Comparison of ENCODE assay signal across 26 cellular contexts in genomic region chr18:50786851-50787250, GRCh38. TPM values are rescaled to one million over a fixed set of nuclear protein-coding genes. Genes with fewer than 3 reads are reported as not detected.
DNase-seq lines count a peak whose midpoint lies in the region; ATAC-seq, FAIRE-seq and TF ChIP-seq lines count a peak whose summit lies in the region.
"Had no signal": no experiment of that assay in that cellular context is flagged by ENCODE, and none has a peak within 500 bp of the region (broad histone marks: within the 10 kb centered on the region; RNA-seq: fewer than 3 reads in every experiment).

No MANE protein-coding gene starts in this region.

- no peak overlapping the region for H3K4me3 ChIP-seq in mucosa of descending colon
- no peak overlapping the region for H3K4me3 ChIP-seq in ascending aorta
- H3K4me3 ChIP-seq: A549, MG63, SJSA1 had no signal

- H3K27ac ChIP-seq in ascending aorta, result no peak overlapping the region
- H3K27ac ChIP-seq: A549, SJSA1 had no signal

- H3K4me1 ChIP-seq in mucosa of descending colon (ENCODE audit: low read depth) (no peaks in the 10 kb centered on the region), ascending aorta (no peaks in the 10 kb centered on the region)
- H3K4me1 ChIP-seq: A549, SJSA1 had no signal

- H3K27me3 ChIP-seq in ascending aorta, result no peaks in the 10 kb centered on the region
- H3K27me3 ChIP-seq: MG63, SJSA1 had no signal

- peak; percentile 6 for DNase-seq in ELR (ENCODE audit: low read depth)
- DNase-seq in astrocyte of the hippocampus (ENCODE audit: low read depth, low spot score), result peak; percentile 79
- DNase-seq in mucosa of descending colon, result no peak
- peak; percentile 14 for DNase-seq in urothelium cell line (ENCODE audit: low spot score)
- DNase-seq in ascending aorta (ENCODE audit: low spot score in 2 of 2), result no peak
- no peak for DNase-seq in DMS 273 treated with DMSO at 0.1 percent for 48 hours (lab: John Stamatoyannopoulos, UW)
- no peak for DNase-seq in stimulated activated CD4-positive, alpha-beta T cell treated with anti-CD3 and anti-CD28 coated beads, Interleukin-4, amount 100 ng/mL, for 1 hour
- DNase-seq: DND-41, GF-D8, H9, HFFc6, Kasumi-1, MG63, NCI-H1417, NCI-H1694 treated with DMSO at 0.1 percent for 48 hours, NCI-H2081 treated with DMSO at 0.1 percent for 48 hours, NCI-H2171 treated with DMSO at 0.1 percent for 48 hours, NCI-H446, NCI-H526 treated with DMSO at 0.1 percent for 48 hours, OCI-M1 had no signal

- peak; percentile 17 for ATAC-seq in mucosa of descending colon
- ATAC-seq: A549, Right ventricle myocardium inferior had no signal

- intact Hi-C loops in mucosa of descending colon (cut with DNase I, micrococcal nuclease) (no loop called here), ascending aorta (cut with DNase I) (loop anchor here (10.0 kb wide), 1 partner anchor 362 kb away; no protein-coding TSS in a partner anchor)

- TF ChIP-seq CTCF in mucosa of descending colon (IDR thresholded peaks at IDR 0.05) (no peak), ascending aorta (IDR thresholded peaks at IDR 0.05) (no peak)

- H3K9me3 ChIP-seq in mucosa of descending colon, result no peaks in the 10 kb centered on the region
- H3K9me3 ChIP-seq in ascending aorta, result no peaks in the 10 kb centered on the region
- H3K9me3 ChIP-seq: A549, MG63, SJSA1 had no signal

- no peak for FAIRE-seq in urothelium cell line (lab: Jason Lieb, UNC)
- FAIRE-seq: A549, GM19239, RCC 7860 had no signal

- no peaks in the 10 kb centered on the region for H3K36me3 ChIP-seq in mucosa of descending colon (ENCODE audit: low read depth)
- H3K36me3 ChIP-seq in ascending aorta, result no peaks in the 10 kb centered on the region
- H3K36me3 ChIP-seq: MG63, SJSA1 had no signal

RNA-seq across cellular contexts. Expression of gene MRO, which starts 33.0 kb away (rescaled TPM):
- total RNA-seq in mucosa of descending colon, result under 1 TPM; 0.23 to 0.48 (median 0.28) TPM
- total RNA-seq in ascending aorta, result 1.4 TPM
- total RNA-seq: B cell, HFFc6 had no signal

Comparison
In these comparisons a context has a peak if more than half of its experiments do, and no peak if none do; other contexts are left out.
1. DNase-seq: peak in ELR (single experiment), astrocyte of the hippocampus (single experiment) and urothelium cell line (single experiment); none in mucosa of descending colon (0 of 3), ascending aorta (0 of 2), DMS 273 treated with DMSO at 0.1 percent for 48 hours (single experiment) and stimulated activated CD4-positive, alpha-beta T cell treated with anti-CD3 and anti-CD28 coated beads, Interleukin-4, amount 100 ng/mL, for 1 hour (single experiment).